In the genomic region with DNA sequence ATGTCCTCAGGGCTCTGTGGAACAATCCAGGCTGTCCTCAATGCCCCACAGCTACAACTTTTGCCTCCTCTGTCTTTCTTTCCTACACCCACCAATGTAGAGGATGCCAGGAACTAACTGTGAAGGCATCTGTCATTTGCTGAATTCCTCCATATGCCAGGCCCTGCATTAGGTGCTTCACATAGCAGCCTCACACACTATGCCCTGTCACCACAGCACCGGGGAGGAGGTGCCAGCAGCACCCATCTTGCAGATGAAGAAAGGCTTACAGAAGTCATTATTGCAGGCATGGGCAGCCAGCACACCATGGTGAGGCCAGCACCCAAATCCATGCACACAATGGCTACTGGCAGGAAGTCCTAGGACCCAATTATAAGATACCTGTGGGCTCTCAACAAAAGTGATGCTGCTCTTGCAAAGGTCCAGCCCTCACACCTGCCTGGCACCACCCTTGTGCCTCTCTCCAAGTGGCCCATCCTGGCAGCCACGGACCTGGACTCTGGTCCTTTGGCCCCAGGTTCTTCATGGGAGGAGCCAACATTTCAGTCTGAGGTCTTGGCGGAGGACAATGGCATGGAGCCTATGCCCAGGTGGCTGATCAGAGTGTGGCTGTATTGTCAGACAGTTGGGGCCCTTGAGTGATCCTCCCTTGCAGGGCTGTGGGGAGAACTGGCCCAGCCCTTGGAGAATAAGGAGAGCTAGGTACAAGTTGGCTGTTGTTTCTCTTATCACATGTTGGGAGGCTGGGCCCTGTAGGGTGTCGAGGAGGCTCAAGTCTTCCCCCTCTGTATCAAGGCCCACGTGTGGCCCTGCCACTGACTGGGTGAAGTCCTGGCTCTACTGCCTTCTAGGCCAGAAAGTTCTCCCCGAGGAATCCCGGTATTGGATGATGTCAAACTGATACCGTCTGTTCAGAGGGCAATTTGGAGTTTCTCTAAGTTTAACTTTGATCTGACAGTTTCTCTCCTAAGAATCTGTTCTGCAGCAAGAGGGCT, we compare ENCODE assay signal across 20 cellular contexts. TPM values are rescaled to one million over a fixed set of nuclear protein-coding genes. Genes with fewer than 3 reads are reported as not detected.
DNase-seq lines count a peak whose midpoint lies in the region; ATAC-seq and TF ChIP-seq lines count a peak whose summit lies in the region.
"Had no signal": no experiment of that assay in that cellular context is flagged by ENCODE, and none has a peak within 500 bp of the region (broad histone marks: within the 10 kb centered on the region; RNA-seq: fewer than 3 reads in every experiment).

No MANE protein-coding gene starts in this region.

- H2AK9ac ChIP-seq in IMR-90 (replicated peaks; ENCODE audit: low read depth, low read length, poor library complexity), result peak overlapping the region; percentile 26

- no peak overlapping the region for H3K4me3 ChIP-seq in IMR-90 (ENCODE audit: insufficient read depth, low read depth, low read length)

- no peaks in the 10 kb centered on the region for H3K27me3 Mint-ChIP-seq in T-helper 2 cell treated with Interferon-gamma antibody and Interleukin-4, amounts not matched to agents 5 μg/mL and 100 μg/mL, for 36 hours (ENCODE audit: low read depth)
- H3K27me3 Mint-ChIP-seq: IgD-negative memory B cell had no signal

- in situ Hi-C loops in IMR-90 (cut with MboI; ENCODE audit: low sequenced_read_pairs), result no loop called here

- no peak overlapping the region for H3K4me3 Mint-ChIP-seq in T-helper 2 cell treated with Interferon-gamma antibody and Interleukin-4, amounts not matched to agents 5 μg/mL and 100 μg/mL, for 36 hours
- H3K4me3 Mint-ChIP-seq: IgD-negative memory B cell had no signal

- no TSS peak for BruUV-seq in IMR-90 (replicated peaks; lab: Mats Ljungman, UMichigan)

- TF ChIP-seq RAD21 in IMR-90 (IDR thresholded peaks at IDR 0.05; ENCODE audit: low read length), result no peak

- no peak for ATAC-seq in activated CD4-positive, CD25-positive, alpha-beta regulatory T cell treated with anti-CD3 and anti-CD28 coated beads, Interleukin-2, amount 50 U/mL, for 24 hours
- ATAC-seq in IMR-90 (ENCODE audit: low read depth), result no peak
- peak; percentile 43 for ATAC-seq in left colon

- H3K23ac ChIP-seq in IMR-90 (ENCODE audit: low read depth, low read length), result no peak overlapping the region

- H3K4me2 ChIP-seq in IMR-90 (ENCODE audit: low read depth, low read length), result no peak overlapping the region

- TF ChIP-seq CTCF in IMR-90 (conservative IDR thresholded peaks at IDR 0.05; ENCODE audit: low read depth, low read length), result no peak

- H3K4ac ChIP-seq in IMR-90 (ENCODE audit: low read depth, low read length), result no peak overlapping the region

- no peak overlapping the region for H2BK120ac ChIP-seq in IMR-90 (ENCODE audit: low read depth, low read length)

- H2BK20ac ChIP-seq in IMR-90 (ENCODE audit: low read depth, low read length), result no peak overlapping the region

- H3K4me1 ChIP-seq in IMR-90 (ENCODE audit: control insufficient read depth, insufficient read depth, low read length), result peaks cover 1% of the 10 kb centered on the region; the same call in 1 of the 2 replicates

- no peak overlapping the region for H2AK5ac ChIP-seq in IMR-90 (ENCODE audit: low read depth, low read length)

- no peak overlapping the region for H3K27ac ChIP-seq in IMR-90 (ENCODE audit: insufficient read depth, low read length)

- H3K27ac Mint-ChIP-seq in T-helper 2 cell treated with Interferon-gamma antibody and Interleukin-4, amounts not matched to agents 5 μg/mL and 100 μg/mL, for 36 hours, result no peak overlapping the region
- H3K27ac Mint-ChIP-seq: IgD-negative memory B cell had no signal

- H3K9me3 Mint-ChIP-seq in T-helper 2 cell treated with Interferon-gamma antibody and Interleukin-4, amounts not matched to agents 5 μg/mL and 100 μg/mL, for 36 hours, result no peaks in the 10 kb centered on the region
- H3K9me3 Mint-ChIP-seq: IgD-negative memory B cell had no signal

- POLR2A ChIA-PET in IMR-90 (lab: Charles Lee; ENCODE audit: unreplicated experiment), result no interaction called here

- H3K9ac ChIP-seq in IMR-90 (ENCODE audit: low read depth, low read length), result no peak overlapping the region

- H3K4me1 Mint-ChIP-seq in T-helper 2 cell treated with Interferon-gamma antibody and Interleukin-4, amounts not matched to agents 5 μg/mL and 100 μg/mL, for 36 hours (ENCODE audit: low read depth), result no peaks in the 10 kb centered on the region
- H3K4me1 Mint-ChIP-seq: IgD-negative memory B cell had no signal

- H3K56ac ChIP-seq in IMR-90 (ENCODE audit: extremely low read depth, insufficient read depth, low read length), result no peak overlapping the region

- no peaks in the 10 kb centered on the region for H3K9me3 ChIP-seq in IMR-90 (ENCODE audit: control insufficient read depth, insufficient read depth, low read length)

- no peaks in the 10 kb centered on the region for H3K36me3 Mint-ChIP-seq in T-helper 2 cell treated with Interferon-gamma antibody and Interleukin-4, amounts not matched to agents 5 μg/mL and 100 μg/mL, for 36 hours (ENCODE audit: low read depth)
- H3K36me3 Mint-ChIP-seq: IgD-negative memory B cell had no signal

- no peak overlapping the region for H4K91ac ChIP-seq in IMR-90 (ENCODE audit: insufficient read depth, low read depth, low read length)

- no peaks in the 10 kb centered on the region for H4K20me1 ChIP-seq in IMR-90 (ENCODE audit: insufficient read depth, low read length)

- no peak overlapping the region for H2BK15ac ChIP-seq in IMR-90 (ENCODE audit: low read depth, low read length)

- H2AFZ ChIP-seq in IMR-90 (replicated peaks; ENCODE audit: low read length, poor library complexity), result peak overlapping the region; percentile 23

- TF ChIP-seq POLR2A in IMR-90 (IDR thresholded peaks at IDR 0.05; ENCODE audit: low read depth, low read length), result no peak

- H3K14ac ChIP-seq in IMR-90 (replicated peaks; ENCODE audit: low read depth, low read length), result no peak overlapping the region

- peak; percentile 15 for DNase-seq in activated CD4-positive, CD25-positive, alpha-beta regulatory T cell treated with anti-CD3 and anti-CD28 coated beads, Interleukin-2, amount 50 U/mL, for 72 hours
- DNase-seq in IMR-90 (no peak), left colon (no peak), posterior vena cava (ENCODE audit: low spot score) (peak; percentile 71), SHP77 (lab: John Stamatoyannopoulos, UW) (no peak), HPDE6-E6E7 (ENCODE audit: extremely low spot score) (no peak)
- no peak for DNase-seq in T-helper 2 cell treated with Interferon-gamma antibody and Interleukin-4, amounts not matched to agents 5 μg/mL and 100 μg/mL, for 36 hours (ENCODE audit: low spot score)
- DNase-seq: 8988T; DMS153; HCEC 1CT; MV-4-11; NCI-H1436 treated with DMSO at 0.1 percent for 48 hours; NCI-H2107; NCI-H226; NCI-H526 treated with DMSO at 0.1 percent for 48 hours; NK-92 treated with Interleukin-12 subunit alpha and Interleukin-12 subunit beta, amount 100 ng/mL, for 24 hours; OCI-M1; RPMI8226 had no signal

- no peak overlapping the region for H4K5ac ChIP-seq in IMR-90 (ENCODE audit: low read depth, low read length)

- intact Hi-C loops in IMR-90 (cut with micrococcal nuclease), result no loop called here
- intact Hi-C loops in left colon (cut with DNase I, micrococcal nuclease), result no loop called here
- intact Hi-C loops in posterior vena cava (cut with DNase I), result no loop called here

- CTCF ChIA-PET in IMR-90 (lab: Yijun Ruan, JAX), result no interaction called here

- H3K9me1 ChIP-seq in IMR-90 (ENCODE audit: insufficient read depth, low read length), result 0 out of 2 replicates have a peak, but pooled peaks cover 3% of the 10 kb centered on the region

- H3K79me1 ChIP-seq in IMR-90 (ENCODE audit: low read depth in 1 of 2, low read length in 2 of 2), result no peaks in the 10 kb centered on the region

- no peak overlapping the region for H3K18ac ChIP-seq in IMR-90 (ENCODE audit: low read depth, low read length)

- no peak overlapping the region for H2BK5ac ChIP-seq in IMR-90 (ENCODE audit: low read depth, low read length, poor library complexity, severe bottlenecking)

- no peaks in the 10 kb centered on the region for H3K36me3 ChIP-seq in IMR-90 (ENCODE audit: control insufficient read depth, insufficient read depth, low read length)

- H4K8ac ChIP-seq in IMR-90 (ENCODE audit: low read depth in 2 of 2, low read length in 2 of 2), result no peak overlapping the region

- peaks cover 6% of the 10 kb centered on the region; the same call in 1 of the 2 replicates for H3K27me3 ChIP-seq in IMR-90 (ENCODE audit: control insufficient read depth, insufficient read depth, low read length)

- dilution Hi-C loops in IMR-90 (cut with HindIII; ENCODE audit: low sequenced_read_pairs, unreplicated experiment), result no loop called here

- WGBS in IMR-90 (ENCODE audit: extremely low coverage in 2 of 2, insufficient read length in 1 of 2), 2 experiments, result 90% methylated on average over 4 of the region's 8 CpGs; no CpG with 5 or more reads in 1 of the 2 experiments

RNA-seq across cellular contexts. Expression of gene MYL7, which starts 14.4 kb away (rescaled TPM):
- total RNA-seq in IMR-90 (2012; rRNA removed) (not detected in 2 replicates), left colon (not detected), posterior vena cava (1 to 10 TPM in 1 of 2 donors, not detected in 1; 1.4 TPM)
- polyA plus RNA-seq in IMR-90 (2012; rRNA removed), result 0.24 TPM in 1 of 2 replicates, not detected in the other
- not detected in 2 replicates for polyA plus RNA-seq in IMR-90 (2012; cell fraction: cytosol; rRNA removed)
- 0.40 TPM in 1 of 2 replicates, not detected in the other for polyA plus RNA-seq in IMR-90 (2012; cell fraction: nucleus; rRNA removed; ENCODE audit: low replicate concordance)
- polyA plus RNA-seq: IgD-negative memory B cell had no signal

RNA-seq across cellular contexts. Expression of gene POLD2, which starts 32.1 kb away (rescaled TPM):
- total RNA-seq in IMR-90 (2012; rRNA removed) (136 and 163 TPM in 2 replicates), left colon (10 to 100 TPM; 40.5 to 57.0 TPM), posterior vena cava (10 to 100 TPM; 39.9 to 60.0 TPM)
- polyA plus RNA-seq in IMR-90 (2012; rRNA removed), result 142 and 165 TPM in 2 replicates
- 137 and 138 TPM in 2 replicates for polyA plus RNA-seq in IMR-90 (2012; cell fraction: cytosol; rRNA removed)
- 99.1 and 163 TPM in 2 replicates for polyA plus RNA-seq in IMR-90 (2012; cell fraction: nucleus; rRNA removed; ENCODE audit: low replicate concordance)

RNA-seq across cellular contexts. Expression of gene GCK, which starts 33.8 kb away (rescaled TPM):
- total RNA-seq in IMR-90 (2012; rRNA removed), result 0.18 and 0.28 TPM in 2 replicates
- polyA plus RNA-seq in IMR-90 (2012; rRNA removed), result 0.07 and 0.14 TPM in 2 replicates
- polyA plus RNA-seq in IMR-90 (2012; cell fraction: cytosol; rRNA removed), result 0.36 and 0.54 TPM in 2 replicates
- 0.05 and 0.21 TPM in 2 replicates for polyA plus RNA-seq in IMR-90 (2012; cell fraction: nucleus; rRNA removed; ENCODE audit: low replicate concordance)
- total RNA-seq in left colon, result under 1 TPM; 0.15 to 0.22 TPM
- under 1 TPM; 0.51 to 0.81 TPM for total RNA-seq in posterior vena cava

RNA-seq across cellular contexts. Expression of gene YKT6, which starts 45.3 kb away (rescaled TPM):
- 98.6 and 120 TPM in 2 replicates for total RNA-seq in IMR-90 (2012; rRNA removed)
- 110 and 115 TPM in 2 replicates for polyA plus RNA-seq in IMR-90 (2012; rRNA removed)
- 108 and 137 TPM in 2 replicates for polyA plus RNA-seq in IMR-90 (2012; cell fraction: cytosol; rRNA removed)
- polyA plus RNA-seq in IMR-90 (2012; cell fraction: nucleus; rRNA removed; ENCODE audit: low replicate concordance), result 79.7 and 108 TPM in 2 replicates
- total RNA-seq in left colon, result 10 to 100 TPM; 84.8 to 86.9 TPM
- total RNA-seq in posterior vena cava, result 10 to 100 TPM; 56.7 to 71.8 TPM

RNA-seq across cellular contexts. Expression of gene AEBP1, which starts 51.3 kb away (rescaled TPM):
- total RNA-seq in IMR-90 (2012; rRNA removed) (1.1 and 1.4 TPM in 2 replicates), left colon (10 to 100 TPM; 20.1 to 59.6 TPM), posterior vena cava (100 to 1,000 TPM; 783 to 919 TPM)
- polyA plus RNA-seq in IMR-90 (2012; rRNA removed), result 5.5 and 5.7 TPM in 2 replicates
- polyA plus RNA-seq in IMR-90 (2012; cell fraction: cytosol; rRNA removed), result 5.5 and 7.4 TPM in 2 replicates
- polyA plus RNA-seq in IMR-90 (2012; cell fraction: nucleus; rRNA removed; ENCODE audit: low replicate concordance), result 21.5 and 34.8 TPM in 2 replicates

Comparison
In these comparisons a context has a peak if more than half of its experiments do, and no peak if none do; other contexts are left out.
1. DNase-seq: peak in activated CD4-positive, CD25-positive, alpha-beta regulatory T cell treated with anti-CD3 and anti-CD28 coated beads, Interleukin-2, amount 50 U/mL, for 72 hours (single experiment) and posterior vena cava (single experiment); none in IMR-90 (single experiment), left colon (0 of 2), T-helper 2 cell treated with Interferon-gamma antibody and Interleukin-4, amounts not matched to agents 5 μg/mL and 100 μg/mL, for 36 hours (single experiment), SHP77 (0 of 2) and HPDE6-E6E7 (single experiment).